In the genomic region with DNA sequence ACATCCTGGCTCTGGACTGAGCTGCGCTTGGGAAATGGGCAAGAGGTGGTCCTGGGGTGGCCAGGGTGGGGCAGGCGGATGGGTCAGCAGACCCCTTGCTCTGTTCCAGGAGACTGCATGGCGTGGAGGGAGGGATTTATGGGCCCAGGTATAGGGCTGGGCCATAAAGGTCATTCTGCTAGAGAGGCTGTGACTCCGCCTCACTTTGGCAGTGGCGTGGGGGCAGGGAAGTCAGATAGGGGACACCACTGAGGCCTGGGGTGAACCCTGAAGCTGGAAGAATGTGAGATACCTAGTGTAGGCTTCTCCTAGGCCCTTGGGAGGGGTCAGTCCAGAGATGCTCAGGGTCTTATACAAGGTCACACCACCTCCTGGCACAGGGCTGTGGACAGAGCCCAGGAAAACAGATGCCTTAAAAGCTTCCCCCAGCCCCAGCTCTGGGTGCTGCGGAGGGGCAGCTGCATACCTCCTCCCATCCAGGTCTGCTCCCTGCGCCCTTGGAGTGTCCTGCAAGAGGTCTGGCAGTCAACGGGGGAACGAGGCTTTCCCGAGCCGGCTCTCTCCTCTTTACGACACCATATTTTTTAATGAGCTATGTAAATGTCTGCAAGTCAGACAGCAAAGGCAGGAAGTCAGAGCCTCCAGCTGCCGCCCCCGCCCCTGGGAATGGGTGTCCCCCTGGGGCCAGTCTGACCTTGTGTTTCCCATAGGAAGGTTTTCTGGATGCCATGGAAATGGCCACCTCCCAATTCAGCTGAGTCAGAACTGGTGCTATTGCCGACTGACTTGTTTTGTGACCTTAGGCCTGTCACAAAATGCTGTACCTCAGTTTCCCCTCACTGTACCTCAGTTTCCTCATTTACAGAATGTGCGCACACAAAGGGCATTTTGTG, we compare ENCODE assay signal across 15 cellular contexts. TPM values are rescaled to one million over a fixed set of nuclear protein-coding genes. Genes with fewer than 3 reads are reported as not detected.
A peak's percentile ranks its signal among the peaks of the same experiment; 100 is the strongest.
DNase-seq lines count a peak whose midpoint lies in the region; ATAC-seq and TF ChIP-seq lines count a peak whose summit lies in the region.
"Had no signal": no experiment of that assay in that cellular context is flagged by ENCODE, and none has a peak within 500 bp of the region (broad histone marks: within the 10 kb centered on the region; RNA-seq: fewer than 3 reads in every experiment).

No MANE protein-coding gene starts in this region.

- ATAC-seq in HCT116 (no peak), HG03039 (IDR thresholded peaks at IDR 0.05; ENCODE audit: unreplicated experiment) (no peak), GM21825 (IDR thresholded peaks at IDR 0.05; ENCODE audit: unreplicated experiment) (no peak), sciatic nerve (no peak)
- ATAC-seq: upper lobe of right lung had no signal

- no peaks in the 10 kb centered on the region for H3K27me3 Mint-ChIP-seq in activated naive CD8-positive, alpha-beta T cell treated with anti-CD3 and anti-CD28 coated beads for 36 hours
- H3K27me3 Mint-ChIP-seq: brain had no signal

- H3K27ac Mint-ChIP-seq in activated naive CD8-positive, alpha-beta T cell treated with anti-CD3 and anti-CD28 coated beads for 36 hours, result no peak overlapping the region
- H3K27ac Mint-ChIP-seq: IgD-negative memory B cell, progenitor cell of endocrine pancreas had no signal

- H4K20me1 ChIP-seq in HCT116 (ENCODE audit: insufficient read depth), result no peaks in the 10 kb centered on the region

- no peaks in the 10 kb centered on the region for H3K79me2 ChIP-seq in HCT116 (ENCODE audit: insufficient read depth, low read length)

- intact Hi-C loops in HCT116 (cut with micrococcal nuclease) (no loop called here), sciatic nerve (cut with DNase I) (no loop called here)

- no peak overlapping the region for H2AFZ ChIP-seq in HCT116 (ENCODE audit: low read depth, low read length, poor library complexity, severe bottlenecking)

- BruUV-seq in HCT116 (replicated peaks; lab: Mats Ljungman, UMichigan), result no TSS peak

- H3K36me3 Mint-ChIP-seq in activated naive CD8-positive, alpha-beta T cell treated with anti-CD3 and anti-CD28 coated beads for 36 hours, result no peaks in the 10 kb centered on the region
- H3K36me3 Mint-ChIP-seq: brain had no signal

- peak overlapping the region; percentile 35 for H3K4me2 ChIP-seq in HCT116 (ENCODE audit: low read length)

- H3K4me3 Mint-ChIP-seq in activated naive CD8-positive, alpha-beta T cell treated with anti-CD3 and anti-CD28 coated beads for 36 hours, result no peak overlapping the region
- H3K4me3 Mint-ChIP-seq: IgD-negative memory B cell had no signal

- H3K27ac ChIP-seq in HCT116 (ENCODE audit: low read depth, low read length), result no peak overlapping the region
- H3K27ac ChIP-seq: upper lobe of right lung had no signal

- H3K9me3 Mint-ChIP-seq in activated naive CD8-positive, alpha-beta T cell treated with anti-CD3 and anti-CD28 coated beads for 36 hours, result no peaks in the 10 kb centered on the region
- H3K9me3 Mint-ChIP-seq: brain, IgD-negative memory B cell had no signal

- no peaks in the 10 kb centered on the region for H3K9me2 ChIP-seq in HCT116 (ENCODE audit: insufficient read depth)

- CTCF ChIA-PET in HCT116 (lab: Charles Lee), result interaction anchor here (1.4 to 2.8 kb wide), 3 partner anchors 11 to 63 kb away, joined by 4 to 18 read pairs (median 10); a partner anchor contains a TSS

- H3K4me3 ChIP-seq in HCT116 (replicated peaks in 1 of 2; ENCODE audit: low read depth in 1 of 2, low read length in 2 of 2), result no peak overlapping the region
- H3K4me3 ChIP-seq in cardiac fibroblast (replicated peaks in 1 of 2; ENCODE audit: low read depth in 2 of 2, low read length in 2 of 2), result no peak overlapping the region
- H3K4me3 ChIP-seq: upper lobe of right lung had no signal

- H3K9me3 ChIP-seq in HCT116 (ENCODE audit: control insufficient read depth in 1 of 2, insufficient read depth in 1 of 2, low read depth in 1 of 2, low read length in 2 of 2), result no peaks in the 10 kb centered on the region
- H3K9me3 ChIP-seq: upper lobe of right lung had no signal

- H3K4me1 Mint-ChIP-seq in activated naive CD8-positive, alpha-beta T cell treated with anti-CD3 and anti-CD28 coated beads for 36 hours, result peaks cover 6% of the 10 kb centered on the region

- peaks cover 5 to 46% of the 10 kb centered on the region in 2 experiments; a peak in 3 of 4 replicates for H3K4me1 ChIP-seq in HCT116 (ENCODE audit: control insufficient read depth in 1 of 2, insufficient read depth in 2 of 2, low read length in 2 of 2)
- H3K4me1 ChIP-seq: upper lobe of right lung had no signal

- DNase-seq in A172 (ENCODE audit: low spot score) (peak; percentile 27), HCT116 (ENCODE audit: low read depth, low spot score) (no peak), cardiac fibroblast (ENCODE audit: low read depth in 2 of 2) (peak; percentile 43 to 49), left kidney (ENCODE audit: low read depth, low spot score) (peak; percentile 86), sciatic nerve (ENCODE audit: low spot score) (no peak)
- no peak for DNase-seq in activated naive CD8-positive, alpha-beta T cell treated with anti-CD3 and anti-CD28 coated beads for 36 hours
- DNase-seq: activated effector memory CD4-positive, alpha-beta T cell treated with anti-CD3 and anti-CD28 coated beads, Interleukin-2, amount 50 U/mL, for 16 hours; DMS53; NCI-H510A treated with DMSO at 0.1 percent for 48 hours; upper lobe of right lung had no signal

- TF ChIP-seq POLR2A in HCT116 (IDR thresholded peaks at IDR 0.05; ENCODE audit: borderline replicate concordance, extremely low read depth, insufficient read depth, insufficient read length), result no peak

- no peak for TF ChIP-seq RAD21 in HCT116 (IDR thresholded peaks at IDR 0.05; ENCODE audit: low read depth)

- H3K36me3 ChIP-seq in HCT116 (ENCODE audit: control insufficient read depth in 1 of 2, insufficient read depth in 2 of 2, low read length in 2 of 2), result no peaks in the 10 kb centered on the region
- H3K36me3 ChIP-seq: upper lobe of right lung had no signal

- no peak for TF ChIP-seq CTCF in HCT116 (IDR thresholded peaks at IDR 0.05 in 2 of 3, conservative IDR thresholded peaks at IDR 0.05 in 1 of 3; ENCODE audit: borderline replicate concordance in 1 of 3, insufficient read depth in 1 of 3, low read depth in 2 of 3, low read length in 2 of 3)
- TF ChIP-seq CTCF in cardiac fibroblast (IDR thresholded peaks at IDR 0.05; ENCODE audit: low read depth, low read length), result no peak

- POLR2A ChIA-PET in HCT116 (lab: Charles Lee), result no interaction called here

- no peaks in the 10 kb centered on the region for H3K27me3 ChIP-seq in HCT116 (ENCODE audit: insufficient read depth, low read length)

- no peak overlapping the region for H3K9ac ChIP-seq in HCT116 (ENCODE audit: low read length)

- RAD21 ChIA-PET in HCT116 (lab: Charles Lee; ENCODE audit: low non-redundant PET in 1 of 2, low total read pairs in 2 of 2, uncharacterized antibody in 2 of 2, unreplicated experiment in 2 of 2), result no interaction called here

TF ChIP-seq in HCT116, 20 proteins besides CTCF, POLR2A, EP300 and RAD21 (continues in another document):
- TF ChIP-seq TCF7L2 (IDR thresholded peaks at IDR 0.05; ENCODE audit: borderline replicate concordance, extremely low read depth, insufficient read depth, insufficient read length) (no peak), SP1 (IDR thresholded peaks at IDR 0.05; ENCODE audit: low read depth) (no peak), FOSL1 (IDR thresholded peaks at IDR 0.05; ENCODE audit: low read depth) (no peak), POLR2AphosphoS5 (IDR thresholded peaks at IDR 0.05; ENCODE audit: low read depth, low read length) (no peak), CBX3 (IDR thresholded peaks at IDR 0.05; ENCODE audit: low read depth) (no peak), JUND (IDR thresholded peaks at IDR 0.05) (no peak), SIN3A (IDR thresholded peaks at IDR 0.05; ENCODE audit: low read depth) (no peak), ELF1 (IDR thresholded peaks at IDR 0.05; ENCODE audit: borderline replicate concordance, low read depth) (no peak), CEBPB (IDR thresholded peaks at IDR 0.05; ENCODE audit: low read depth) (no peak)
- TF ChIP-seq, protein P1, sequence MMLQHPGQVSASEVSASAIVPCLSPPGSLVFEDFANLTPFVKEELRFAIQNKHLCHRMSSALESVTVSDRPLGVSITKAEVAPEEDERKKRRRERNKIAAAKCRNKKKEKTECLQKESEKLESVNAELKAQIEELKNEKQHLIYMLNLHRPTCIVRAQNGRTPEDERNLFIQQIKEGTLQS (IDR thresholded peaks at IDR 0.05), result no peak
- TF ChIP-seq, protein P2, sequence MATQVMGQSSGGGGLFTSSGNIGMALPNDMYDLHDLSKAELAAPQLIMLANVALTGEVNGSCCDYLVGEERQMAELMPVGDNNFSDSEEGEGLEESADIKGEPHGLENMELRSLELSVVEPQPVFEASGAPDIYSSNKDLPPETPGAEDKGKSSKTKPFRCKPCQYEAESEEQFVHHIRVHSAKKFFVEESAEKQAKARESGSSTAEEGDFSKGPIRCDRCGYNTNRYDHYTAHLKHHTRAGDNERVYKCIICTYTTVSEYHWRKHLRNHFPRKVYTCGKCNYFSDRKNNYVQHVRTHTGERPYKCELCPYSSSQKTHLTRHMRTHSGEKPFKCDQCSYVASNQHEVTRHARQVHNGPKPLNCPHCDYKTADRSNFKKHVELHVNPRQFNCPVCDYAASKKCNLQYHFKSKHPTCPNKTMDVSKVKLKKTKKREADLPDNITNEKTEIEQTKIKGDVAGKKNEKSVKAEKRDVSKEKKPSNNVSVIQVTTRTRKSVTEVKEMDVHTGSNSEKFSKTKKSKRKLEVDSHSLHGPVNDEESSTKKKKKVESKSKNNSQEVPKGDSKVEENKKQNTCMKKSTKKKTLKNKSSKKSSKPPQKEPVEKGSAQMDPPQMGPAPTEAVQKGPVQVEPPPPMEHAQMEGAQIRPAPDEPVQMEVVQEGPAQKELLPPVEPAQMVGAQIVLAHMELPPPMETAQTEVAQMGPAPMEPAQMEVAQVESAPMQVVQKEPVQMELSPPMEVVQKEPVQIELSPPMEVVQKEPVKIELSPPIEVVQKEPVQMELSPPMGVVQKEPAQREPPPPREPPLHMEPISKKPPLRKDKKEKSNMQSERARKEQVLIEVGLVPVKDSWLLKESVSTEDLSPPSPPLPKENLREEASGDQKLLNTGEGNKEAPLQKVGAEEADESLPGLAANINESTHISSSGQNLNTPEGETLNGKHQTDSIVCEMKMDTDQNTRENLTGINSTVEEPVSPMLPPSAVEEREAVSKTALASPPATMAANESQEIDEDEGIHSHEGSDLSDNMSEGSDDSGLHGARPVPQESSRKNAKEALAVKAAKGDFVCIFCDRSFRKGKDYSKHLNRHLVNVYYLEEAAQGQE (IDR thresholded peaks at IDR 0.05; ENCODE audit: low read depth), result no peak

RNA-seq across cellular contexts. Expression of a gene that starts 26.3 kb away (rescaled TPM):
- total RNA-seq in A172 (2014; rRNA removed; shearing (Covaris generic)), result 0.60 and 1.1 TPM in 2 replicates
- total RNA-seq in HCT116 (2021; ENCODE audit: unreplicated experiment) (15.6 TPM), sciatic nerve (5.3 TPM)
- 19.2 and 22.9 TPM in 2 replicates for polyA plus RNA-seq in HCT116 (2012)
- not detected for total RNA-seq in activated naive CD8-positive, alpha-beta T cell treated with anti-CD3 and anti-CD28 coated beads for 36 hours
- polyA plus RNA-seq: IgD-negative memory B cell had no signal

Comparison
In these comparisons a context has a peak if more than half of its experiments do, and no peak if none do; other contexts are left out.
1. DNase-seq: peak in A172 (single experiment), cardiac fibroblast (2 of 2) and left kidney (single experiment); none in HCT116 (single experiment), activated naive CD8-positive, alpha-beta T cell treated with anti-CD3 and anti-CD28 coated beads for 36 hours (single experiment) and sciatic nerve (single experiment).